In genomic region chr11:31640611-31641010, GRCh38 we compare ENCODE assay signal across 2 cellular contexts.
TF ChIP-seq lines count a peak whose summit lies in the region.

No MANE protein-coding gene starts in this region.

TF ChIP-seq in GM23338, 12 proteins besides CTCF, POLR2A, EP300 and RAD21:
- no peak for TF ChIP-seq EZH2 (IDR thresholded peaks at IDR 0.05; ENCODE audit: low read depth, unreplicated experiment)
- no peak for TF ChIP-seq NANOG (IDR thresholded peaks at IDR 0.05; ENCODE audit: borderline replicate concordance)
- no peak for TF ChIP-seq REST (IDR thresholded peaks at IDR 0.05; ENCODE audit: unreplicated experiment)
- TF ChIP-seq ZNF462 (CRISPR knock-in tag; IDR thresholded peaks at IDR 0.05), result no peak
- no peak for TF ChIP-seq ZNF331 (CRISPR knock-in tag; IDR thresholded peaks at IDR 0.05; ENCODE audit: low read depth)
- no peak for TF ChIP-seq JUNB (IDR thresholded peaks at IDR 0.05; ENCODE audit: unreplicated experiment)

TF ChIP-seq in H1, 55 proteins besides CTCF, POLR2A, EP300 and RAD21:
- TF ChIP-seq TBP (IDR thresholded peaks at IDR 0.05; ENCODE audit: low read depth, low read length) (no peak), BRCA1 (IDR thresholded peaks at IDR 0.05; ENCODE audit: low read depth, low read length) (no peak), RBBP5 (IDR thresholded peaks at IDR 0.05; ENCODE audit: borderline replicate concordance, low read depth, low read length) (no peak)
TF ChIP-seq in H1: peak in this region for 0.
